Comparison of ENCODE assay signal across 1 cellular context in the genomic region with DNA sequence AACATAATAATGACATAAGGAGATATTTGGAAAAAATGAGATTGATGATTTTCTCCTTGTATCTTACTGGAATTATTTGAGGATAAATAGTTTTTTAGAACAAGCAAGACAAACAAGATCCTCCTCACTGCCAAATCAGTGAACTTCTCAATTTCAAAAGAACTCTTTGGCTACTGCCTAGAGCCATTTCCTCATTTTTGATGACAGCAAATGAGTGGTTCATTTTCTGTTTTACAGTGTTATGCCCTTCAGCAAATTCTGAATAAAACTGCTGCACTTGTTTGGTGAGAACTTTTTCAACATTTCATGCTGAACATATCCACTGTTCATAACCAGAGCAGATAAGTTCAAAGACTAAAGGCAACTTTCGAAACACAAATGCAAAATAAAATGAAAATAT.
TF ChIP-seq lines count a peak whose summit lies in the region.

No MANE protein-coding gene starts in this region.

TF ChIP-seq in GM12878, 131 proteins besides CTCF, POLR2A, EP300 and RAD21:
- TF ChIP-seq SPI1 (IDR thresholded peaks at IDR 0.05; ENCODE audit: borderline replicate concordance, insufficient read depth, low read depth, low read length) (peak; percentile 87; the same call in 1 of the 2 replicates), YY1 (IDR thresholded peaks at IDR 0.05; ENCODE audit: low read depth, low read length) (no peak)
TF ChIP-seq in GM12878: peak in this region for 1.
